Comparison of ENCODE assay signal across 11 cellular contexts in genomic region chr11:8233691-8234424, GRCh38. TPM values are rescaled to one million over a fixed set of nuclear protein-coding genes. Genes with fewer than 3 reads are reported as not detected.
A peak's percentile ranks its signal among the peaks of the same experiment; 100 is the strongest.
DNase-seq lines count a peak whose midpoint lies in the region; ATAC-seq, FAIRE-seq and TF ChIP-seq lines count a peak whose summit lies in the region.
"Had no signal": no experiment of that assay in that cellular context is flagged by ENCODE, and none has a peak within 500 bp of the region (broad histone marks: within the 10 kb centered on the region; RNA-seq: fewer than 3 reads in every experiment).

No MANE protein-coding gene starts in this region.

- peak; percentile 5 for DNase-seq in COLO668 (lab: John Stamatoyannopoulos, UW; ENCODE audit: unreplicated experiment)
- DNase-seq in MG63 = peak; percentile 79
- peak; percentile 67 for DNase-seq in astrocyte (ENCODE audit: low read depth)
- no peak for DNase-seq in left lung
- DNase-seq in NCI-H1417 treated with DMSO at 0.1 percent for 48 hours (lab: John Stamatoyannopoulos, UW) = no peak
- DNase-seq in upper lobe of right lung = no peak
- DNase-seq in pons (ENCODE audit: low spot score) = no peak
- DNase-seq in activated naive CD8-positive, alpha-beta T cell treated with anti-CD3 and anti-CD28 coated beads, Interleukin-2, amount 50 U/mL, for 24 hours = no peak
- DNase-seq: CD4-positive, CD25-positive, alpha-beta regulatory T cell had no signal

- H3K27me3 Mint-ChIP-seq in astrocyte (ENCODE audit: low read depth, unreplicated experiment) = peaks cover 32% of the 10 kb centered on the region
- no peaks in the 10 kb centered on the region for H3K27me3 Mint-ChIP-seq in activated naive CD8-positive, alpha-beta T cell treated with anti-CD3 and anti-CD28 coated beads, Interleukin-2, amount 50 U/mL, for 24 hours
- H3K27me3 Mint-ChIP-seq: CD4-positive, CD25-positive, alpha-beta regulatory T cell had no signal

- peaks cover 28% of the 10 kb centered on the region for H3K4me1 Mint-ChIP-seq in astrocyte (ENCODE audit: low read depth, unreplicated experiment)
- H3K4me1 Mint-ChIP-seq in activated naive CD8-positive, alpha-beta T cell treated with anti-CD3 and anti-CD28 coated beads, Interleukin-2, amount 50 U/mL, for 24 hours = peaks cover 4% of the 10 kb centered on the region

- H3K4me3 ChIP-seq in MG63 (no peak overlapping the region), astrocyte (ENCODE audit: insufficient read depth, low read depth, low read length) (no peak overlapping the region), left lung (no peak overlapping the region), upper lobe of right lung (no peak overlapping the region)

- peaks cover 17% of the 10 kb centered on the region for H3K4me1 ChIP-seq in astrocyte (ENCODE audit: insufficient read depth, low read length)
- H3K4me1 ChIP-seq in left lung = no peaks in the 10 kb centered on the region
- H3K4me1 ChIP-seq in upper lobe of right lung = no peaks in the 10 kb centered on the region

- H3K36me3 ChIP-seq in MG63 (no peaks in the 10 kb centered on the region), astrocyte (ENCODE audit: insufficient read depth, low read length) (no peaks in the 10 kb centered on the region), left lung (no peaks in the 10 kb centered on the region), upper lobe of right lung (no peaks in the 10 kb centered on the region)

- H3K27ac ChIP-seq in astrocyte (ENCODE audit: low read depth, low read length) (no peak overlapping the region), left lung (no peak overlapping the region), upper lobe of right lung (no peak overlapping the region)

- ATAC-seq in left lung (peak; percentile 42), upper lobe of right lung (no peak)
- no peak for ATAC-seq in activated naive CD8-positive, alpha-beta T cell treated with anti-CD3 and anti-CD28 coated beads, Interleukin-2, amount 50 U/mL, for 24 hours

- H3K9ac ChIP-seq in astrocyte (ENCODE audit: low read length) = no peak overlapping the region

- H3K27ac Mint-ChIP-seq in astrocyte (ENCODE audit: unreplicated experiment) = peak overlapping the region; percentile 80
- H3K27ac Mint-ChIP-seq in activated naive CD8-positive, alpha-beta T cell treated with anti-CD3 and anti-CD28 coated beads, Interleukin-2, amount 50 U/mL, for 24 hours = no peak overlapping the region
- H3K27ac Mint-ChIP-seq: activated T-helper 1 cell treated with anti-CD3 and anti-CD28 coated beads, Interleukin-12 subunit alpha, Interleukin-12 subunit beta, Interleukin-2, Interleukin-4 antibody, amounts not matched to agents 30 ng/mL and 10 ng/mL and 1 ng/mL, durations not matched to agents 14 hours and 24 hours and 36 hours had no signal

- H3K27me3 ChIP-seq in MG63 (no peaks in the 10 kb centered on the region), astrocyte (ENCODE audit: insufficient read depth, low read length) (peaks cover 2% of the 10 kb centered on the region), left lung (no peaks in the 10 kb centered on the region), upper lobe of right lung (no peaks in the 10 kb centered on the region)

- no peaks in the 10 kb centered on the region for H3K79me2 ChIP-seq in astrocyte (ENCODE audit: insufficient read depth, low read length)

- intact Hi-C loops in left lung (cut with DNase I) (no loop called here), upper lobe of right lung (cut with DNase I) (no loop called here)

- H4K20me1 ChIP-seq in astrocyte (ENCODE audit: insufficient read depth, low read length) = no peaks in the 10 kb centered on the region

- TF ChIP-seq CTCF in astrocyte (IDR thresholded peaks at IDR 0.05; ENCODE audit: insufficient read depth, low read depth, low read length) (no peak), left lung (IDR thresholded peaks at IDR 0.05) (no peak), upper lobe of right lung (IDR thresholded peaks at IDR 0.05) (no peak)

- peak overlapping the region; percentile 32 for H3K4me2 ChIP-seq in astrocyte (ENCODE audit: low read length)

- H3K9me3 ChIP-seq in MG63 = no peaks in the 10 kb centered on the region
- no peaks in the 10 kb centered on the region for H3K9me3 ChIP-seq in astrocyte (ENCODE audit: insufficient read depth, low read depth, low read length)
- no peaks in the 10 kb centered on the region for H3K9me3 ChIP-seq in left lung
- no peaks in the 10 kb centered on the region for H3K9me3 ChIP-seq in upper lobe of right lung

- peak overlapping the region; percentile 27 for H3K4me3 Mint-ChIP-seq in astrocyte (ENCODE audit: unreplicated experiment)
- no peak overlapping the region for H3K4me3 Mint-ChIP-seq in activated naive CD8-positive, alpha-beta T cell treated with anti-CD3 and anti-CD28 coated beads, Interleukin-2, amount 50 U/mL, for 24 hours
- H3K4me3 Mint-ChIP-seq: activated T-helper 1 cell treated with anti-CD3 and anti-CD28 coated beads, Interleukin-12 subunit alpha, Interleukin-12 subunit beta, Interleukin-2, Interleukin-4 antibody, amounts not matched to agents 30 ng/mL and 10 ng/mL and 1 ng/mL, durations not matched to agents 14 hours and 24 hours and 36 hours had no signal

- H3K9me3 Mint-ChIP-seq in astrocyte (ENCODE audit: unreplicated experiment) = no peaks in the 10 kb centered on the region
- no peaks in the 10 kb centered on the region for H3K9me3 Mint-ChIP-seq in activated naive CD8-positive, alpha-beta T cell treated with anti-CD3 and anti-CD28 coated beads, Interleukin-2, amount 50 U/mL, for 24 hours
- H3K9me3 Mint-ChIP-seq: activated T-helper 1 cell treated with anti-CD3 and anti-CD28 coated beads, Interleukin-12 subunit alpha, Interleukin-12 subunit beta, Interleukin-2, Interleukin-4 antibody, amounts not matched to agents 30 ng/mL and 10 ng/mL and 1 ng/mL, durations not matched to agents 14 hours and 24 hours and 36 hours; CD4-positive, CD25-positive, alpha-beta regulatory T cell had no signal

- no peak overlapping the region for H2AFZ ChIP-seq in astrocyte (ENCODE audit: low read depth, low read length)

- no peaks in the 10 kb centered on the region for H3K36me3 Mint-ChIP-seq in astrocyte (ENCODE audit: low read depth, unreplicated experiment)
- no peaks in the 10 kb centered on the region for H3K36me3 Mint-ChIP-seq in activated naive CD8-positive, alpha-beta T cell treated with anti-CD3 and anti-CD28 coated beads, Interleukin-2, amount 50 U/mL, for 24 hours (ENCODE audit: low read depth)
- H3K36me3 Mint-ChIP-seq: CD4-positive, CD25-positive, alpha-beta regulatory T cell had no signal

- no peak for FAIRE-seq in astrocyte (lab: Jason Lieb, UNC)

RNA-seq across cellular contexts. Expression of gene LMO1, which starts 29.8 kb away (rescaled TPM):
- total RNA-seq in MG63 (2014; rRNA removed; shearing (Covaris generic); ENCODE audit: low replicate concordance) = not detected in 2 replicates
- total RNA-seq in astrocyte (0.46 and 1.5 TPM in 2 replicates), left lung (not detected), upper lobe of right lung (not detected)
- total RNA-seq: activated T-helper 1 cell treated with anti-CD3 and anti-CD28 coated beads, Interleukin-12 subunit alpha, Interleukin-12 subunit beta, Interleukin-2, Interleukin-4 antibody, amounts not matched to agents 30 ng/mL and 10 ng/mL and 1 ng/mL, durations not matched to agents 14 hours and 24 hours and 36 hours; CD4-positive, CD25-positive, alpha-beta regulatory T cell; OCI-LY7 had no signal

Comparison
In these comparisons a context has a peak if more than half of its experiments do, and no peak if none do; other contexts are left out.
1. DNase-seq: peak in COLO668 (single experiment), MG63 (single experiment) and astrocyte (single experiment); none in left lung (0 of 2), NCI-H1417 treated with DMSO at 0.1 percent for 48 hours (single experiment), upper lobe of right lung (single experiment), pons (single experiment) and activated naive CD8-positive, alpha-beta T cell treated with anti-CD3 and anti-CD28 coated beads, Interleukin-2, amount 50 U/mL, for 24 hours (single experiment).